8 cellular contexts compared by ENCODE assay signal in the genomic region with DNA sequence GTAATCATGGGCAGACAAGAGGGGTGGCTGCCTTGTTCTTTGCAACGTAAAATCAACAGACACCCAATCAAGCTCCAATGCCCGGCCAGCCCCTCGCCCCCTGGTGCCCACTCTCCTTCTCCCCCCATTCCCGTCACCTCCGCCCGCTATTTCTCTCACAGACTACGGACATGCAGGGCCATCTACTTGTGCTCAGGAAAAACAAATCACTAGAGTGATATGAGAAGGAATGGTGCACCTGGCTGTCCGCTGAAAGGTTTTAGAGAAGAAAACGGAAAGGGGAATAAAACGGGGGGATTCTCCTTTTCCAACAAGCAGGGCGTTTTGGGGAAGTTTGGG. TPM values are rescaled to one million over a fixed set of nuclear protein-coding genes. Genes with fewer than 3 reads are reported as not detected.
DNase-seq lines count a peak whose midpoint lies in the region; TF ChIP-seq lines count a peak whose summit lies in the region.

No MANE protein-coding gene starts in this region.

- no peak overlapping the region for H3K27ac ChIP-seq in PC-9
- no peak overlapping the region for H3K27ac ChIP-seq in parathyroid adenoma

- BruUV-seq in PC-9 (replicated peaks; lab: Mats Ljungman, UMichigan), result no TSS peak

- peaks cover 23% of the 10 kb centered on the region for H3K27me3 ChIP-seq in PC-9 (ENCODE audit: insufficient read depth, low read depth)
- no peaks in the 10 kb centered on the region for H3K27me3 ChIP-seq in parathyroid adenoma (ENCODE audit: control insufficient read depth, insufficient read depth, low read length)

- H3K36me3 ChIP-seq in ES-I3 (ENCODE audit: insufficient read depth, low read length) (no peaks in the 10 kb centered on the region), PC-9 (ENCODE audit: low read depth) (no peaks in the 10 kb centered on the region), parathyroid adenoma (ENCODE audit: control insufficient read depth, insufficient read depth, low read length) (no peaks in the 10 kb centered on the region)

- H3K9ac ChIP-seq in ES-I3 (ENCODE audit: low read depth, low read length) (peak overlapping the region; percentile 84), parathyroid adenoma (no peak overlapping the region)

- H3F3A ChIP-seq in PC-9 (ENCODE audit: insufficient read depth, low read depth), result no peaks in the 10 kb centered on the region

- DNase-seq in PC-9 (no peak), epithelial cell of proximal tubule (ENCODE audit: low read depth) (no peak), NAMALWA (ENCODE audit: low spot score) (no peak), SW 1271 (lab: John Stamatoyannopoulos, UW) (no peak)
- no peak for DNase-seq in activated effector memory CD4-positive, alpha-beta T cell treated with Interleukin-2 at 50 U/mL for 16 hours
- DNase-seq in activated CD4-positive, CD25-positive, alpha-beta regulatory T cell treated with anti-CD3 and anti-CD28 coated beads, Interleukin-2, amount 50 U/mL, for 72 hours, result no peak

- H3K9me2 ChIP-seq in PC-9 (ENCODE audit: insufficient read depth), result no peaks in the 10 kb centered on the region

- peak overlapping the region; percentile 97 for H3K4me2 ChIP-seq in PC-9
- peak overlapping the region; percentile 96 for H3K4me2 ChIP-seq in parathyroid adenoma (ENCODE audit: low read length)

- H2AFZ ChIP-seq in PC-9, result no peak overlapping the region
- peak overlapping the region; percentile 100 for H2AFZ ChIP-seq in parathyroid adenoma

- intact Hi-C loops in PC-9 (cut with micrococcal nuclease; ENCODE audit: unreplicated experiment), result loop anchor here (2.0 kb wide), 1 partner anchor 450 kb away; no protein-coding TSS in a partner anchor

- H3K4me3 ChIP-seq in PC-9, result no peak overlapping the region; the same call in 1 of the 2 replicates
- H3K4me3 ChIP-seq in epithelial cell of proximal tubule (ENCODE audit: low read depth, low read length), result peak overlapping the region; percentile 63
- peak overlapping the region; percentile 69 for H3K4me3 ChIP-seq in parathyroid adenoma (ENCODE audit: low read depth, low read length)

- no peaks in the 10 kb centered on the region; the same call in 1 of the 2 replicates for H3K4me1 ChIP-seq in ES-I3 (ENCODE audit: insufficient read depth, low read length)
- no peaks in the 10 kb centered on the region for H3K4me1 ChIP-seq in PC-9 (replicated peaks; ENCODE audit: insufficient read depth)
- H3K4me1 ChIP-seq in parathyroid adenoma, result peaks cover 4% of the 10 kb centered on the region

- CTCF ChIA-PET in PC-9 (lab: Charles Lee), result interaction anchor here (0.6 kb wide), 1 partner anchor 332 kb away, joined by 4 read pairs; no protein-coding TSS in a partner anchor

- no peaks in the 10 kb centered on the region for H4K20me1 ChIP-seq in PC-9 (ENCODE audit: insufficient read depth)

- H3K79me2 ChIP-seq in PC-9 (ENCODE audit: low read depth), result no peaks in the 10 kb centered on the region
- H3K79me2 ChIP-seq in parathyroid adenoma, result no peaks in the 10 kb centered on the region

- TF ChIP-seq CTCF in PC-9 (conservative IDR thresholded peaks at IDR 0.05), result no peak
- TF ChIP-seq CTCF in epithelial cell of proximal tubule (conservative IDR thresholded peaks at IDR 0.05; ENCODE audit: low read depth, low read length), result no peak
- TF ChIP-seq CTCF in parathyroid adenoma (IDR thresholded peaks at IDR 0.05), result no peak

- H3K9me3 ChIP-seq in ES-I3 (ENCODE audit: control insufficient read depth, insufficient read depth, low read length) (no peaks in the 10 kb centered on the region), PC-9 (ENCODE audit: insufficient read depth, low read depth) (no peaks in the 10 kb centered on the region), parathyroid adenoma (ENCODE audit: control insufficient read depth, low read length) (no peaks in the 10 kb centered on the region)

- POLR2A ChIA-PET in PC-9 (lab: Charles Lee; ENCODE audit: unreplicated experiment), result no interaction called here

RNA-seq across cellular contexts. Expression of a gene that starts 0.4 kb away (rescaled TPM):
- total RNA-seq in PC-9 (2021) (not detected in 2 replicates), epithelial cell of proximal tubule (not detected in 2 replicates)
